In the genomic region with DNA sequence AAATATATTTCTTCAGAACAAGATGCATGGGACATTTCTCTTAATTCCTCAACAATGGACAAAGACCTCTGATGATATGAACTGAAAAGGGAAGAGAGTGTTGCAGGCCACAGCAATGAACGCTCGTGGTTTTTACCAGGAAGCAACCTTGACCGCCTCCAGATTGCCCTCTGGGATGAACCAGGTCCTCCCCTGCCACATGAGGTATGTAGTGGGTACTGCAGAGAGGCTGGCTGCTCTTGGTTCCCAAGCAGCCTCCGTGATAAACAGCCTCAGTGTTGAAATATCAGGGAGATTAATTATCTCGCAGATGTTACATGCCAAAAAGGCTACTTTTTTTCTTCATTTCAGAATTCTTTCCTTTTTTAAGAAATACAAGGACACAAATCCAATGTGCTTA, we compare ENCODE assay signal across 13 cellular contexts.
DNase-seq lines count a peak whose midpoint lies in the region; ATAC-seq and TF ChIP-seq lines count a peak whose summit lies in the region.
"Had no signal": no experiment of that assay in that cellular context is flagged by ENCODE, and none has a peak within 500 bp of the region (broad histone marks: within the 10 kb centered on the region; RNA-seq: fewer than 3 reads in every experiment).

No MANE protein-coding gene starts in this region.

- ATAC-seq in effector memory CD8-positive, alpha-beta T cell (replicated peaks), result no peak

- DNase-seq in CD1c-positive myeloid dendritic cell (ENCODE audit: extremely low spot score) (peak; percentile 76), NB4 (ENCODE audit: low read depth) (peak; percentile 77), mesothelial cell of epicardium (ENCODE audit: low spot score in 2 of 2, unreplicated experiment in 2 of 2) (no peak), pons (ENCODE audit: low spot score) (no peak), retina (no peak), EL (no peak)
- no peak for DNase-seq in effector memory CD8-positive, alpha-beta T cell
- DNase-seq in activated naive CD4-positive, alpha-beta T cell treated with anti-CD3 and anti-CD28 coated beads for 36 hours, result no peak
- DNase-seq: activated naive CD4-positive, alpha-beta T cell; mammary epithelial cell; NCI-H187; Right ventricle myocardium superior; transverse colon had no signal

- no peak overlapping the region for H3K4me3 ChIP-seq in NB4 (ENCODE audit: low read depth, low read length)
- H3K4me3 ChIP-seq: transverse colon had no signal

- no peak for TF ChIP-seq POLR2A in NB4 (IDR thresholded peaks at IDR 0.05; ENCODE audit: extremely low read depth, insufficient read length)

- H3K27me3 Mint-ChIP-seq in effector memory CD8-positive, alpha-beta T cell, result no peaks in the 10 kb centered on the region
- H3K27me3 Mint-ChIP-seq in mesothelial cell of epicardium (ENCODE audit: low read depth), result no peaks in the 10 kb centered on the region
- H3K27me3 Mint-ChIP-seq in activated naive CD4-positive, alpha-beta T cell treated with anti-CD3 and anti-CD28 coated beads for 36 hours (ENCODE audit: low read depth), result no peaks in the 10 kb centered on the region

- CTCF ChIA-PET in activated naive CD4-positive, alpha-beta T cell treated with anti-CD3 and anti-CD28 coated beads for 36 hours (lab: Charles Lee), result no interaction called here

- TF ChIP-seq CTCF in NB4 (IDR thresholded peaks at IDR 0.05; ENCODE audit: low read depth, low read length) (no peak), mesothelial cell of epicardium (IDR thresholded peaks at IDR 0.05; ENCODE audit: unreplicated experiment) (no peak)

- peaks cover 33 to 44% of the 10 kb centered on the region in 2 donors for H3K4me1 Mint-ChIP-seq in effector memory CD8-positive, alpha-beta T cell (ENCODE audit: low read depth in 2 of 2)
- H3K4me1 Mint-ChIP-seq in mesothelial cell of epicardium, result peaks cover 30% of the 10 kb centered on the region
- peaks cover 50% of the 10 kb centered on the region for H3K4me1 Mint-ChIP-seq in activated naive CD4-positive, alpha-beta T cell treated with anti-CD3 and anti-CD28 coated beads for 36 hours (ENCODE audit: low read depth)

- H3K36me3 Mint-ChIP-seq in effector memory CD8-positive, alpha-beta T cell (ENCODE audit: insufficient read depth), result peaks cover 2% of the 10 kb centered on the region
- H3K36me3 Mint-ChIP-seq in mesothelial cell of epicardium, result no peaks in the 10 kb centered on the region
- H3K36me3 Mint-ChIP-seq in activated naive CD4-positive, alpha-beta T cell treated with anti-CD3 and anti-CD28 coated beads for 36 hours (ENCODE audit: low read depth), result peaks cover 39% of the 10 kb centered on the region

- H3K4me3 Mint-ChIP-seq in effector memory CD8-positive, alpha-beta T cell, result no peak overlapping the region
- H3K4me3 Mint-ChIP-seq in mesothelial cell of epicardium, result no peak overlapping the region
- no peak overlapping the region for H3K4me3 Mint-ChIP-seq in activated naive CD4-positive, alpha-beta T cell treated with anti-CD3 and anti-CD28 coated beads for 36 hours

- H3K9me3 Mint-ChIP-seq in effector memory CD8-positive, alpha-beta T cell, result no peaks in the 10 kb centered on the region
- H3K9me3 Mint-ChIP-seq in mesothelial cell of epicardium, result peaks cover 8% of the 10 kb centered on the region
- no peaks in the 10 kb centered on the region for H3K9me3 Mint-ChIP-seq in activated naive CD4-positive, alpha-beta T cell treated with anti-CD3 and anti-CD28 coated beads for 36 hours

- peak overlapping the region; percentile 8 to 76 for H3K27ac Mint-ChIP-seq in effector memory CD8-positive, alpha-beta T cell
- H3K27ac Mint-ChIP-seq in mesothelial cell of epicardium, result peak overlapping the region; percentile 10
- H3K27ac Mint-ChIP-seq in activated naive CD4-positive, alpha-beta T cell treated with anti-CD3 and anti-CD28 coated beads for 36 hours, result no peak overlapping the region

- intact Hi-C loops in activated naive CD4-positive, alpha-beta T cell treated with anti-CD3 and anti-CD28 coated beads for 36 hours (cut with micrococcal nuclease), result no loop called here

Comparison
In these comparisons a context has a peak if more than half of its experiments do, and no peak if none do; other contexts are left out.
1. DNase-seq: peak in CD1c-positive myeloid dendritic cell (single experiment) and NB4 (single experiment); none in effector memory CD8-positive, alpha-beta T cell (0 of 3), mesothelial cell of epicardium (0 of 2), pons (single experiment), retina (single experiment), EL (single experiment) and activated naive CD4-positive, alpha-beta T cell treated with anti-CD3 and anti-CD28 coated beads for 36 hours (single experiment).